7 cellular contexts compared by ENCODE assay signal in genomic region chr12:112906712-112907414, GRCh38. TPM values are rescaled to one million over a fixed set of nuclear protein-coding genes. Genes with fewer than 3 reads are reported as not detected.
A peak's percentile ranks its signal among the peaks of the same experiment; 100 is the strongest.
DNase-seq lines count a peak whose midpoint lies in the region; ATAC-seq and TF ChIP-seq lines count a peak whose summit lies in the region.

Gene OAS1, plus strand, starts transcription at chr12:112906962. Its CDS starts 78 bp downstream, at chr12:112907040.

- H3K4me3 Mint-ChIP-seq in mesothelial cell of epicardium = peak within 1 kb of the TSS; percentile 55
- H3K4me3 Mint-ChIP-seq in type B pancreatic cell = peak within 1 kb of the TSS; percentile 89

- ATAC-seq in GM21515 (IDR thresholded peaks at IDR 0.05; ENCODE audit: unreplicated experiment) = peak; percentile 84

- no peak for TF ChIP-seq CTCF in GM10266 (IDR thresholded peaks at IDR 0.05; ENCODE audit: control insufficient read depth, insufficient read depth, low read depth, missing control alignments)
- TF ChIP-seq CTCF in mesothelial cell of epicardium (IDR thresholded peaks at IDR 0.05; ENCODE audit: unreplicated experiment) = no peak
- TF ChIP-seq CTCF in type B pancreatic cell (conservative IDR thresholded peaks at IDR 0.05) = no peak

- H3K36me3 Mint-ChIP-seq in mesothelial cell of epicardium (peaks cover 6% of the 10 kb centered on the region), type B pancreatic cell (no peaks in the 10 kb centered on the region)

- H3K9me3 Mint-ChIP-seq in mesothelial cell of epicardium (peaks cover 14% of the 10 kb centered on the region), type B pancreatic cell (no peaks in the 10 kb centered on the region)

- DNase-seq in GM10266 (ENCODE audit: extremely low spot score) (peak; percentile 66), HuH-7 (ENCODE audit: low spot score) (peak; percentile 56), T follicular helper cell (ENCODE audit: low read depth) (peak; percentile 5), ecto neural progenitor cell (ENCODE audit: low spot score) (peak; percentile 39), mesothelial cell of epicardium (ENCODE audit: low spot score in 2 of 2, unreplicated experiment in 2 of 2) (no peak), type B pancreatic cell (ENCODE audit: extremely low spot score, unreplicated experiment) (peak; percentile 45)

- peaks cover 2% of the 10 kb centered on the region for H3K27me3 Mint-ChIP-seq in mesothelial cell of epicardium (ENCODE audit: low read depth)
- peaks cover 3% of the 10 kb centered on the region for H3K27me3 Mint-ChIP-seq in type B pancreatic cell

- H3K4me1 Mint-ChIP-seq in mesothelial cell of epicardium = peaks cover 17% of the 10 kb centered on the region
- peaks cover 12% of the 10 kb centered on the region for H3K4me1 Mint-ChIP-seq in type B pancreatic cell (ENCODE audit: unreplicated experiment)

- peak within 1 kb of the TSS; percentile 70 for H3K27ac Mint-ChIP-seq in mesothelial cell of epicardium
- H3K27ac Mint-ChIP-seq in type B pancreatic cell = peak within 1 kb of the TSS; percentile 88

RNA-seq across cellular contexts. Expression of gene OAS1, which starts in this region (rescaled TPM):
- total RNA-seq in mesothelial cell of epicardium (5.4 to 8.9 TPM (median 6.2 TPM) in 3 replicates), type B pancreatic cell (ENCODE audit: low replicate concordance) (19.1 and 34.4 TPM in 2 replicates)

Comparison
In these comparisons a context has a peak if more than half of its experiments do, and no peak if none do; other contexts are left out.
1. DNase-seq: peak in GM10266 (single experiment), HuH-7 (single experiment), T follicular helper cell (single experiment), ecto neural progenitor cell (single experiment) and type B pancreatic cell (single experiment); none in mesothelial cell of epicardium (0 of 2).